ENCODE assay signal across 9 cellular contexts in genomic region chr22:45731798-45732495, GRCh38.
DNase-seq lines count a peak whose midpoint lies in the region; ATAC-seq, FAIRE-seq and TF ChIP-seq lines count a peak whose summit lies in the region.
"Had no signal": no experiment of that assay in that cellular context is flagged by ENCODE, and none has a peak within 500 bp of the region (broad histone marks: within the 10 kb centered on the region; RNA-seq: fewer than 3 reads in every experiment).

No MANE protein-coding gene starts in this region.

- no peaks in the 10 kb centered on the region for H3F3A ChIP-seq in GM23338 (replicated peaks; ENCODE audit: low read depth)

- peaks cover 6% of the 10 kb centered on the region; the same call in 1 of the 3 replicates for H3K4me1 Mint-ChIP-seq in GM23338

- peaks cover 11% of the 10 kb centered on the region for H3K79me2 ChIP-seq in GM23338 (replicated peaks; ENCODE audit: insufficient read depth)

- H3K27me3 ChIP-seq in GM23338 (ENCODE audit: insufficient read depth) = no peaks in the 10 kb centered on the region
- H3K27me3 ChIP-seq in adrenal gland = no peaks in the 10 kb centered on the region
- H3K27me3 ChIP-seq in effector memory CD4-positive, alpha-beta T cell (replicated peaks; ENCODE audit: control insufficient read depth, insufficient read depth, low read length, poor library complexity, severe bottlenecking) = no peaks in the 10 kb centered on the region

- H3K27ac Mint-ChIP-seq in GM23338 = peak overlapping the region; percentile 32; the same call in 1 of the 2 replicates

- no peak overlapping the region for H3K4me2 ChIP-seq in GM23338

- H3K4me3 ChIP-seq in GM23338 (no peak overlapping the region), adrenal gland (no peak overlapping the region)
- H3K4me3 ChIP-seq in effector memory CD4-positive, alpha-beta T cell (ENCODE audit: insufficient read depth, low read depth, low read length, poor library complexity, severe bottlenecking) = no peak overlapping the region

- 84 to 89% (median 85%) methylated on average over 7 of the region's 7 CpGs for WGBS in adrenal gland, 4 donors

- no peaks in the 10 kb centered on the region for H3K9me3 ChIP-seq in adrenal gland (replicated peaks in 1 of 3)
- no peaks in the 10 kb centered on the region for H3K9me3 ChIP-seq in effector memory CD4-positive, alpha-beta T cell (ENCODE audit: control insufficient read depth, low read length)

- TF ChIP-seq CTCF in GM23338 (conservative IDR thresholded peaks at IDR 0.05; ENCODE audit: low read depth in 2 of 2) (peak; percentile 42 to 75), adrenal gland (IDR thresholded peaks at IDR 0.05) (peak; percentile 18 to 51 (median 36))

- peaks cover 8% of the 10 kb centered on the region; the same call in 1 of the 2 replicates for H4K20me1 ChIP-seq in GM23338 (replicated peaks; ENCODE audit: insufficient read depth)

- H2AFZ ChIP-seq in GM23338 = no peak overlapping the region

- TF ChIP-seq POLR2A in adrenal gland (IDR thresholded peaks at IDR 0.05) = no peak

- no peaks in the 10 kb centered on the region for H3K4me1 ChIP-seq in GM23338 (ENCODE audit: insufficient read depth)
- no peaks in the 10 kb centered on the region for H3K4me1 ChIP-seq in adrenal gland (replicated peaks in 1 of 2)
- H3K4me1 ChIP-seq in effector memory CD4-positive, alpha-beta T cell (ENCODE audit: control insufficient read depth, insufficient read depth, low read length, poor library complexity, severe bottlenecking) = no peaks in the 10 kb centered on the region

- H3K27me3 Mint-ChIP-seq in GM23338 (ENCODE audit: insufficient read depth, low read depth, poor library complexity) = peaks cover 1% of the 10 kb centered on the region

- H3K36me3 ChIP-seq in GM23338 (ENCODE audit: insufficient read depth) = no peaks in the 10 kb centered on the region
- H3K36me3 ChIP-seq in adrenal gland (replicated peaks in 1 of 2) = peaks cover 0 to 9% of the 10 kb centered on the region in 2 donors
- peaks cover 17% of the 10 kb centered on the region for H3K36me3 ChIP-seq in effector memory CD4-positive, alpha-beta T cell (ENCODE audit: control insufficient read depth, insufficient read depth, low read length)

- H3K27ac ChIP-seq in GM23338 (ENCODE audit: low read depth) = peak overlapping the region; percentile 1; the same call in 1 of the 2 replicates
- H3K27ac ChIP-seq in adrenal gland = no peak overlapping the region
- no peak overlapping the region for H3K27ac ChIP-seq in effector memory CD4-positive, alpha-beta T cell (ENCODE audit: insufficient read depth, low read length, poor library complexity, severe bottlenecking)

- ATAC-seq in GM23338 = peak; percentile 25; the same call in 2 of the 3 replicates
- no peak for ATAC-seq in GM21360 (IDR thresholded peaks at IDR 0.05; ENCODE audit: unreplicated experiment)
- no peak for ATAC-seq in HG03095 (IDR thresholded peaks at IDR 0.05; ENCODE audit: unreplicated experiment)

- H3K9me2 ChIP-seq in GM23338 (ENCODE audit: insufficient read depth) = no peaks in the 10 kb centered on the region

- no peak overlapping the region for H3K4me3 Mint-ChIP-seq in GM23338

- DNase-seq in GM23338 (ENCODE audit: low spot score) (peak; percentile 49), adrenal gland (no peak), islet precursor cell (peak; percentile 72)
- no peak for DNase-seq in effector memory CD4-positive, alpha-beta T cell
- no peak for DNase-seq in central memory CD4-positive, alpha-beta T cell

- intact Hi-C loops in adrenal gland (cut with DNase I) = no loop called here

- FAIRE-seq in A204.1 (lab: Jason Lieb, UNC) = peak; percentile 68
- FAIRE-seq: RCC 7860 had no signal

- peaks cover 6% of the 10 kb centered on the region; the same call in 1 of the 3 replicates for H3K36me3 Mint-ChIP-seq in GM23338 (ENCODE audit: low read depth)

- H3K9me3 Mint-ChIP-seq in GM23338 = no peaks in the 10 kb centered on the region

TF ChIP-seq in GM23338, 12 proteins besides CTCF, POLR2A, EP300 and RAD21 (continues in another document):
- TF ChIP-seq, protein P1, sequence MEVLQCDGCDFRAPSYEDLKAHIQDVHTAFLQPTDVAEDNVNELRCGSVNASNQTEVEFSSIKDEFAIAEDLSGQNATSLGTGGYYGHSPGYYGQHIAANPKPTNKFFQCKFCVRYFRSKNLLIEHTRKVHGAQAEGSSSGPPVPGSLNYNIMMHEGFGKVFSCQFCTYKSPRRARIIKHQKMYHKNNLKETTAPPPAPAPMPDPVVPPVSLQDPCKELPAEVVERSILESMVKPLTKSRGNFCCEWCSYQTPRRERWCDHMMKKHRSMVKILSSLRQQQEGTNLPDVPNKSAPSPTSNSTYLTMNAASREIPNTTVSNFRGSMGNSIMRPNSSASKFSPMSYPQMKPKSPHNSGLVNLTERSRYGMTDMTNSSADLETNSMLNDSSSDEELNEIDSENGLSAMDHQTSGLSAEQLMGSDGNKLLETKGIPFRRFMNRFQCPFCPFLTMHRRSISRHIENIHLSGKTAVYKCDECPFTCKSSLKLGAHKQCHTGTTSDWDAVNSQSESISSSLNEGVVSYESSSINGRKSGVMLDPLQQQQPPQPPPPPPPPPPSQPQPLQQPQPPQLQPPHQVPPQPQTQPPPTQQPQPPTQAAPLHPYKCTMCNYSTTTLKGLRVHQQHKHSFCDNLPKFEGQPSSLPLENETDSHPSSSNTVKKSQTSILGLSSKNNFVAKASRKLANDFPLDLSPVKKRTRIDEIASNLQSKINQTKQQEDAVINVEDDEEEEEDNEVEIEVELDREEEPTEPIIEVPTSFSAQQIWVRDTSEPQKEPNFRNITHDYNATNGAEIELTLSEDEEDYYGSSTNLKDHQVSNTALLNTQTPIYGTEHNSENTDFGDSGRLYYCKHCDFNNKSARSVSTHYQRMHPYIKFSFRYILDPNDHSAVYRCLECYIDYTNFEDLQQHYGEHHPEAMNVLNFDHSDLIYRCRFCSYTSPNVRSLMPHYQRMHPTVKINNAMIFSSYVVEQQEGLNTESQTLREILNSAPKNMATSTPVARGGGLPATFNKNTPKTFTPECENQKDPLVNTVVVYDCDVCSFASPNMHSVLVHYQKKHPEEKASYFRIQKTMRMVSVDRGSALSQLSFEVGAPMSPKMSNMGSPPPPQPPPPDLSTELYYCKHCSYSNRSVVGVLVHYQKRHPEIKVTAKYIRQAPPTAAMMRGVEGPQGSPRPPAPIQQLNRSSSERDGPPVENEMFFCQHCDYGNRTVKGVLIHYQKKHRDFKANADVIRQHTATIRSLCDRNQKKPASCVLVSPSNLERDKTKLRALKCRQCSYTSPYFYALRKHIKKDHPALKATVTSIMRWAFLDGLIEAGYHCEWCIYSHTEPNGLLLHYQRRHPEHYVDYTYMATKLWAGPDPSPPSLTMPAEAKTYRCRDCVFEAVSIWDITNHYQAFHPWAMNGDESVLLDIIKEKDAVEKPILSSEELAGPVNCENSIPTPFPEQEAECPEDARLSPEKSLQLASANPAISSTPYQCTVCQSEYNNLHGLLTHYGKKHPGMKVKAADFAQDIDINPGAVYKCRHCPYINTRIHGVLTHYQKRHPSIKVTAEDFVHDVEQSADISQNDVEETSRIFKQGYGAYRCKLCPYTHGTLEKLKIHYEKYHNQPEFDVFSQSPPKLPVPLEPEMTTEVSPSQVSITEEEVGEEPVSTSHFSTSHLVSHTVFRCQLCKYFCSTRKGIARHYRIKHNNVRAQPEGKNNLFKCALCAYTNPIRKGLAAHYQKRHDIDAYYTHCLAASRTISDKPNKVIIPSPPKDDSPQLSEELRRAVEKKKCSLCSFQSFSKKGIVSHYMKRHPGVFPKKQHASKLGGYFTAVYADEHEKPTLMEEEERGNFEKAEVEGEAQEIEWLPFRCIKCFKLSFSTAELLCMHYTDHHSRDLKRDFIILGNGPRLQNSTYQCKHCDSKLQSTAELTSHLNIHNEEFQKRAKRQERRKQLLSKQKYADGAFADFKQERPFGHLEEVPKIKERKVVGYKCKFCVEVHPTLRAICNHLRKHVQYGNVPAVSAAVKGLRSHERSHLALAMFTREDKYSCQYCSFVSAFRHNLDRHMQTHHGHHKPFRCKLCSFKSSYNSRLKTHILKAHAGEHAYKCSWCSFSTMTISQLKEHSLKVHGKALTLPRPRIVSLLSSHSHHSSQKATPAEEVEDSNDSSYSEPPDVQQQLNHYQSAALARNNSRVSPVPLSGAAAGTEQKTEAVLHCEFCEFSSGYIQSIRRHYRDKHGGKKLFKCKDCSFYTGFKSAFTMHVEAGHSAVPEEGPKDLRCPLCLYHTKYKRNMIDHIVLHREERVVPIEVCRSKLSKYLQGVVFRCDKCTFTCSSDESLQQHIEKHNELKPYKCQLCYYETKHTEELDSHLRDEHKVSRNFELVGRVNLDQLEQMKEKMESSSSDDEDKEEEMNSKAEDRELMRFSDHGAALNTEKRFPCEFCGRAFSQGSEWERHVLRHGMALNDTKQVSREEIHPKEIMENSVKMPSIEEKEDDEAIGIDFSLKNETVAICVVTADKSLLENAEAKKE (CRISPR knock-in tag; IDR thresholded peaks at IDR 0.05) = no peak
- TF ChIP-seq REST (IDR thresholded peaks at IDR 0.05; ENCODE audit: unreplicated experiment) = no peak
- TF ChIP-seq NANOG (IDR thresholded peaks at IDR 0.05; ENCODE audit: borderline replicate concordance) = no peak
- no peak for TF ChIP-seq EZH2 (IDR thresholded peaks at IDR 0.05; ENCODE audit: low read depth, unreplicated experiment)
- TF ChIP-seq ZNF331 (CRISPR knock-in tag; IDR thresholded peaks at IDR 0.05; ENCODE audit: low read depth) = no peak
- no peak for TF ChIP-seq EZH2phosphoT487 (IDR thresholded peaks at IDR 0.05; ENCODE audit: unreplicated experiment)

Comparison
In these comparisons a context has a peak if more than half of its experiments do, and no peak if none do; other contexts are left out.
1. DNase-seq: peak in GM23338 (single experiment) and islet precursor cell (single experiment); none in adrenal gland (0 of 7), effector memory CD4-positive, alpha-beta T cell (0 of 3) and central memory CD4-positive, alpha-beta T cell (single experiment).